In genomic region chr11:17197431-17197898, GRCh38 we compare ENCODE assay signal across 14 cellular contexts. TPM values are rescaled to one million over a fixed set of nuclear protein-coding genes. Genes with fewer than 3 reads are reported as not detected.
DNase-seq lines count a peak whose midpoint lies in the region; ATAC-seq and TF ChIP-seq lines count a peak whose summit lies in the region.
"Had no signal": no experiment of that assay in that cellular context is flagged by ENCODE, and none has a peak within 500 bp of the region (broad histone marks: within the 10 kb centered on the region; RNA-seq: fewer than 3 reads in every experiment).

No MANE protein-coding gene starts in this region.

- H3K4me2 ChIP-seq in skeletal muscle satellite cell (ENCODE audit: low read length): peak overlapping the region; percentile 52

- no peak for TF ChIP-seq CTCF in foreskin keratinocyte (conservative IDR thresholded peaks at IDR 0.05)
- TF ChIP-seq CTCF in dorsolateral prefrontal cortex (IDR thresholded peaks at IDR 0.05 in 54 of 56, conservative IDR thresholded peaks at IDR 0.05 in 2 of 56; ENCODE audit: low read depth in 1 of 56, partially characterized antibody in 56 of 56): no peak

- peaks cover 14% of the 10 kb centered on the region for H3K4me1 ChIP-seq in foreskin keratinocyte
- peaks cover 10% of the 10 kb centered on the region for H3K4me1 ChIP-seq in skeletal muscle satellite cell (ENCODE audit: control insufficient read depth, insufficient read depth, low read length)
- H3K4me1 ChIP-seq: right atrium auricular region had no signal

- DNase-seq in HCEC 1CT (peak; percentile 62), RPMI7951 (ENCODE audit: low read depth) (peak; percentile 6), foreskin keratinocyte (peak in 1 of 2 donors; percentile 63), dorsolateral prefrontal cortex (no peak), cerebellar nuclear complex (lab: John Stamatoyannopoulos, UW) (no peak), Right ventricle myocardium inferior (ENCODE audit: missing footprints) (no peak)
- DNase-seq: activated CD8-positive, alpha-beta memory T cell treated with anti-CD3 and anti-CD28 coated beads, Interleukin-2, amount 50 U/mL, for 4 hours; activated naive CD4-positive, alpha-beta T cell treated with anti-CD3 and anti-CD28 coated beads, Interleukin-2, amount 50 U/mL, for 16 hours; CD4-positive, alpha-beta T cell; NCI-H2227 treated with DMSO at 0.1 percent for 48 hours; stimulated activated naive CD4-positive, alpha-beta T cell had no signal

- peaks cover 5% of the 10 kb centered on the region for H3K36me3 ChIP-seq in skeletal muscle satellite cell (ENCODE audit: insufficient read depth, low read length)

- H3K27ac ChIP-seq in foreskin keratinocyte: no peak overlapping the region
- no peak overlapping the region for H3K27ac ChIP-seq in dorsolateral prefrontal cortex
- H3K27ac ChIP-seq: right atrium auricular region had no signal

- H3K27me3 ChIP-seq in foreskin keratinocyte (no peaks in the 10 kb centered on the region), skeletal muscle satellite cell (ENCODE audit: control insufficient read depth, insufficient read depth, low read length) (no peaks in the 10 kb centered on the region), dorsolateral prefrontal cortex (no peaks in the 10 kb centered on the region)
- H3K27me3 ChIP-seq: right atrium auricular region had no signal

- H3K9ac ChIP-seq in skeletal muscle satellite cell (ENCODE audit: low read depth, low read length): no peak overlapping the region

- intact Hi-C loops in dorsolateral prefrontal cortex (cut with DNase I) (no loop called here), Right ventricle myocardium inferior (cut with DNase I) (no loop called here)

- ATAC-seq in foreskin keratinocyte: peak; percentile 80
- no peak for ATAC-seq in Right ventricle myocardium inferior
- ATAC-seq: natural killer cell treated with Interleukin-12 subunit alpha and Interleukin-12 subunit beta and Interleukin-15 and Interleukin-18, amount 100 ng/mL, for 72 hours had no signal

- H3K4me3 ChIP-seq in skeletal muscle satellite cell (ENCODE audit: low read length) (no peak overlapping the region), dorsolateral prefrontal cortex (no peak overlapping the region)
- H3K4me3 ChIP-seq: right atrium auricular region had no signal

- no peaks in the 10 kb centered on the region for H3K9me3 ChIP-seq in skeletal muscle satellite cell (replicated peaks; ENCODE audit: low read length)
- H3K9me3 ChIP-seq: right atrium auricular region had no signal

RNA-seq across cellular contexts. Expression of gene PIK3C2A, which starts 10.3 kb away (rescaled TPM):
- 17.0 and 22.3 TPM in 2 replicates for total RNA-seq in RPMI7951 (2014; rRNA removed; shearing (Covaris generic))
- total RNA-seq in foreskin keratinocyte (51.4 and 62.0 TPM in 2 replicates), dorsolateral prefrontal cortex (100 to 1,000 TPM in 2 of 120 experiments, 10 to 100 TPM in 118; 48.9 to 110 (median 68.0) TPM), Right ventricle myocardium inferior (29.9 TPM)
- polyA plus RNA-seq in foreskin keratinocyte: 4.3 and 6.4 TPM in 2 replicates
- 29.9 and 37.8 TPM in 2 replicates for total RNA-seq in skeletal muscle satellite cell (2012; rRNA removed)

Comparison
In these comparisons a context has a peak if more than half of its experiments do, and no peak if none do; other contexts are left out.
1. DNase-seq: peak in HCEC 1CT (single experiment) and RPMI7951 (single experiment); none in dorsolateral prefrontal cortex (0 of 10), cerebellar nuclear complex (0 of 2) and Right ventricle myocardium inferior (single experiment).